ENCODE assay signal across 16 cellular contexts in the genomic region with DNA sequence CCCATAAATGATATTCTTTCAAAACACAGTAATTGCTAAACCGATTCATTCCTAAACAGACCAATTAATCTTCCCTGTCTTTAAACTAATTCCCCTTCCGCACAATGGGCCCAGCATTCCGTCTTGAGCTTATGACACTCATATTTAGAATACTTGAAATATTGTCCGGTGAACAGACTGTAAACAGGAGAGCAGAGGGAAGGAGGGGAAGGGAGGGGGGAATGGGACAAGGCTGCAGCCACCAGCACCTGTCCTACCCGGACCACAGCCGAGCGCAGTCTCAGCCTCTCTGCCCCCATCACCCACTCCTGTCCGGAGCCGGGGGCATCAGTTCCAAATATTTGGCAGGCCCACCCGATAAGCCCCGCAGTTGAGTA.
DNase-seq lines count a peak whose midpoint lies in the region; ATAC-seq, FAIRE-seq and TF ChIP-seq lines count a peak whose summit lies in the region.
"Had no signal": no experiment of that assay in that cellular context is flagged by ENCODE, and none has a peak within 500 bp of the region (broad histone marks: within the 10 kb centered on the region; RNA-seq: fewer than 3 reads in every experiment).

No MANE protein-coding gene starts in this region.

- peak; percentile 60 to 63 for DNase-seq in SJCRH30
- no peak for DNase-seq in kidney
- DNase-seq in psoas muscle: no peak
- DNase-seq in NCI-H1930 (lab: John Stamatoyannopoulos, UW): no peak
- DNase-seq in SKM-1 treated with dmso at 0.1 percent for 144 hours (lab: John Stamatoyannopoulos, UW; ENCODE audit: unreplicated experiment): no peak
- DNase-seq: activated naive CD4-positive, alpha-beta T cell treated with anti-CD3 and anti-CD28 coated beads for 36 hours; AML-193; cortex of kidney; KBM-7; OCI-M1; SW 1271 had no signal

- peaks cover 41% of the 10 kb centered on the region for H3K4me1 ChIP-seq in SJCRH30
- peaks cover 22 to 29% of the 10 kb centered on the region in 2 donors for H3K4me1 ChIP-seq in kidney (ENCODE audit: control insufficient read depth in 1 of 2, insufficient read depth in 1 of 2, low read depth in 1 of 2, low read length in 2 of 2)
- H3K4me1 ChIP-seq in psoas muscle: peaks cover 35% of the 10 kb centered on the region

- H3K9ac ChIP-seq in kidney (ENCODE audit: low read length in 2 of 2): peak overlapping the region in 1 of 2 donors; percentile 30

- H3K27me3 ChIP-seq in SJCRH30 (no peaks in the 10 kb centered on the region), psoas muscle (ENCODE audit: insufficient read depth in 3 of 3, low read length in 2 of 3) (no peaks in the 10 kb centered on the region)

- ATAC-seq in psoas muscle (peak; percentile 77 to 85 (median 80)), HG03159 (IDR thresholded peaks at IDR 0.05; ENCODE audit: unreplicated experiment) (no peak), HG02870 (IDR thresholded peaks at IDR 0.05; ENCODE audit: unreplicated experiment) (no peak)

- TF ChIP-seq CTCF in C4-2B (conservative IDR thresholded peaks at IDR 0.05) (no peak), kidney (IDR thresholded peaks at IDR 0.05; ENCODE audit: borderline replicate concordance, extremely low read depth, insufficient read depth) (no peak), psoas muscle (IDR thresholded peaks at IDR 0.05) (no peak)

- FAIRE-seq in kidney (lab: Jason Lieb, UNC): no peak
- FAIRE-seq: GM12892 had no signal

- WGBS in psoas muscle, 3 donors: 28 to 32% (median 28%) methylated on average over 11 of the region's 11 CpGs

- H3K27ac ChIP-seq in C4-2B: peak overlapping the region; percentile 93
- H3K27ac ChIP-seq in SJCRH30: peak overlapping the region; percentile 32
- H3K27ac ChIP-seq in kidney (ENCODE audit: low read depth in 2 of 2, low read length in 2 of 2): peak overlapping the region; percentile 53 to 69
- H3K27ac ChIP-seq in psoas muscle: peak overlapping the region; percentile 93
- H3K27ac ChIP-seq: HL-60 had no signal

- intact Hi-C loops in kidney (cut with DNase I) (no loop called here), psoas muscle (cut with DNase I) (loop anchor here (1.0 to 10.0 kb wide), 4 partner anchors 46 to 113 kb away; a partner anchor contains a TSS)

- H3K36me3 ChIP-seq in SJCRH30: no peaks in the 10 kb centered on the region
- H3K36me3 ChIP-seq in kidney (ENCODE audit: control insufficient read depth in 1 of 2, insufficient read depth in 2 of 2, low read length in 2 of 2): no peaks in the 10 kb centered on the region
- H3K36me3 ChIP-seq in psoas muscle (ENCODE audit: insufficient read depth in 1 of 2, low read depth in 1 of 2): no peaks in the 10 kb centered on the region

- H3K9me3 ChIP-seq in SJCRH30 (replicated peaks) (no peaks in the 10 kb centered on the region), kidney (ENCODE audit: control insufficient read depth in 1 of 2, low read length in 2 of 2) (no peaks in the 10 kb centered on the region), psoas muscle (no peaks in the 10 kb centered on the region)

- H3K4me3 ChIP-seq in SJCRH30: peak overlapping the region; percentile 28
- H3K4me3 ChIP-seq in kidney (ENCODE audit: low read length in 2 of 2): no peak overlapping the region
- peak overlapping the region; percentile 40 for H3K4me3 ChIP-seq in psoas muscle

Comparison
In these comparisons a context has a peak if more than half of its experiments do, and no peak if none do; other contexts are left out.
1. H3K27ac ChIP-seq: peak in every context shown above with its lines; median percentile 93 in C4-2B; 93 in psoas muscle; 61 in kidney; 32 in SJCRH30.
2. DNase-seq: peak in SJCRH30 (2 of 2); none in kidney (single experiment), psoas muscle (0 of 2), NCI-H1930 (0 of 2) and SKM-1 treated with dmso at 0.1 percent for 144 hours (single experiment).
3. H3K4me3 ChIP-seq: peak in SJCRH30 (single experiment) and psoas muscle (single experiment); none in kidney (0 of 2).
4. ATAC-seq: peak in psoas muscle (4 of 4); none in HG03159 (single experiment) and HG02870 (single experiment).